9 cellular contexts compared by ENCODE assay signal in the genomic region with DNA sequence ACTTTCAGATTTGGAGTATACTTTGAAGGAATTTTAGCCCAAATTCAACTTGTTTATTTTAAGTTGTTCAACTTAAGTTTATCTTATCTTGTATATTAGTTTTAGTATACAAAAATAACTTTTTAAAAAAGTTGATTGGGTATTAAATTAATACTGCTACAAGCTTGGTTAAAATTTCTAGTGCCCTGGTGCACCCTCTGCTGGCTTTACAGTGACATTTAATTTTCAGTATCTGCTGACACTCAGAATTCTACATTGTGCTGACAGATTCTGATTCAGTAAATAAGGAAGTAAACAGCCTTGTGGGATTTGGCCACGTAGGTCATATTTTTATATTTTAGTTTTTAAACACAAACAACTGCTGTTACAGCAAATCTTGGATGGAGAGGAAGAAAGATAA. TPM values are rescaled to one million over a fixed set of nuclear protein-coding genes. Genes with fewer than 3 reads are reported as not detected.
DNase-seq lines count a peak whose midpoint lies in the region; ATAC-seq and TF ChIP-seq lines count a peak whose summit lies in the region.
"Had no signal": no experiment of that assay in that cellular context is flagged by ENCODE, and none has a peak within 500 bp of the region (broad histone marks: within the 10 kb centered on the region; RNA-seq: fewer than 3 reads in every experiment).

No MANE protein-coding gene starts in this region.

- H3K36me3 Mint-ChIP-seq in T-cell, result peaks cover 4% of the 10 kb centered on the region

- POLR2A ChIA-PET in BJ (lab: Charles Lee), result no interaction called here
- POLR2A ChIA-PET in HEK293 (lab: Yijun Ruan, JAX), result no interaction called here
- POLR2A ChIA-PET in T-cell (lab: Charles Lee), result no interaction called here

- intact Hi-C loops in thyroid gland (cut with DNase I), result no loop called here

- no peak overlapping the region for H3K27ac Mint-ChIP-seq in T-cell

- DNase-seq in BJ (ENCODE audit: low read depth) (no peak), T-cell (no peak), foreskin keratinocyte (peak in 1 of 2 donors; percentile 4), thyroid gland (peak; percentile 15 to 20), NCI-H146 treated with DMSO at 0.1 percent for 48 hours (lab: John Stamatoyannopoulos, UW; ENCODE audit: unreplicated experiment) (no peak)

- CTCF ChIA-PET in BJ (lab: Yijun Ruan, JAX) (interaction anchor here (1.0 to 2.8 kb wide), 7 partner anchors 36 to 798 kb away, joined by 3 to 19 read pairs (median 4); no protein-coding TSS in a partner anchor), HEK293 (lab: Yijun Ruan, JAX) (interaction anchor here (0.6 to 4.4 kb wide), 23 partner anchors 9 to 1155 kb away, joined by 3 to 38 read pairs (median 6); a partner anchor contains a TSS), T-cell (lab: Charles Lee) (interaction anchor here (0.7 to 1.5 kb wide), 4 partner anchors 9 to 163 kb away, joined by 3 to 5 read pairs (median 4); no protein-coding TSS in a partner anchor)

- H3K27me3 Mint-ChIP-seq in T-cell, result peaks cover 9 to 49% of the 10 kb centered on the region in 2 donors

- ATAC-seq in T-cell (replicated peaks in 1 of 4), result no peak
- ATAC-seq in foreskin keratinocyte, result no peak
- no peak for ATAC-seq in HG02870 (IDR thresholded peaks at IDR 0.05; ENCODE audit: unreplicated experiment)
- no peak for ATAC-seq in HG03108 (IDR thresholded peaks at IDR 0.05; ENCODE audit: unreplicated experiment)

- TF ChIP-seq CTCF in BJ (IDR thresholded peaks at IDR 0.05; ENCODE audit: insufficient read depth, low read depth, low read length), result peak; percentile 28; the same call in 1 of the 2 replicates
- peak; percentile 13; the same call in 1 of the 2 replicates for TF ChIP-seq CTCF in HEK293 (tag by site-specific recombination; IDR thresholded peaks at IDR 0.05)
- peak; percentile 63 for TF ChIP-seq CTCF in foreskin keratinocyte (conservative IDR thresholded peaks at IDR 0.05)
- peak in 5 of 6 experiments; percentile 22 to 62 (median 48) for TF ChIP-seq CTCF in thyroid gland (IDR thresholded peaks at IDR 0.05)

- peak overlapping the region in 2 of 3 donors; percentile 17 to 43 for H3K4me3 Mint-ChIP-seq in T-cell

- H3K4me3 ChIP-seq in BJ (ENCODE audit: low read depth, low read length) (no peak overlapping the region), HEK293 (ENCODE audit: low read depth, low read length) (no peak overlapping the region), thyroid gland (replicated peaks in 1 of 3) (no peak overlapping the region)

- H3K4me1 ChIP-seq in HEK293 (ENCODE audit: control insufficient read depth, insufficient read depth, low read length) (peaks cover 3% of the 10 kb centered on the region; the same call in 1 of the 2 replicates), foreskin keratinocyte (no peaks in the 10 kb centered on the region), thyroid gland (no peaks in the 10 kb centered on the region)

- H3K36me3 ChIP-seq in BJ (ENCODE audit: control insufficient read depth, insufficient read depth, low read length) (no peaks in the 10 kb centered on the region), HEK293 (ENCODE audit: control insufficient read depth in 2 of 2, insufficient read depth in 1 of 2, low read length in 2 of 2) (no peaks in the 10 kb centered on the region), thyroid gland (no peaks in the 10 kb centered on the region)

- WGBS in thyroid gland, 2 donors, result 0% methylated on average over 1 of the region's 1 CpG

- H3K9me3 ChIP-seq in HEK293 (ENCODE audit: control insufficient read depth, insufficient read depth, low read depth, low read length) (peaks cover 5% of the 10 kb centered on the region), thyroid gland (no peaks in the 10 kb centered on the region)

- H3K27me3 ChIP-seq in BJ (ENCODE audit: control insufficient read depth, insufficient read depth, low read length), result peaks cover 6% of the 10 kb centered on the region
- no peaks in the 10 kb centered on the region for H3K27me3 ChIP-seq in foreskin keratinocyte
- no peaks in the 10 kb centered on the region for H3K27me3 ChIP-seq in thyroid gland

- peaks cover 7 to 36% (median 16%) of the 10 kb centered on the region in 3 donors for H3K4me1 Mint-ChIP-seq in T-cell

- H3K9me3 Mint-ChIP-seq in T-cell, result peaks cover 0 to under 1% (median 0%) of the 10 kb centered on the region in 3 donors

- TF ChIP-seq POLR2A in thyroid gland (IDR thresholded peaks at IDR 0.05), result no peak

- H3K27ac ChIP-seq in HEK293 (ENCODE audit: extremely low read depth, low read depth, low read length) (no peak overlapping the region), foreskin keratinocyte (no peak overlapping the region), thyroid gland (no peak overlapping the region)
- H3K27ac ChIP-seq: epithelial cell of prostate had no signal

TF ChIP-seq in HEK293, 187 proteins besides CTCF, POLR2A, EP300 and RAD21:
- no peak for TF ChIP-seq GLI2 (tag by site-specific recombination; IDR thresholded peaks at IDR 0.05; ENCODE audit: borderline replicate concordance, low read depth)
- no peak for TF ChIP-seq MEIS1 (CRISPR knock-in tag; IDR thresholded peaks at IDR 0.05; ENCODE audit: borderline replicate concordance)

RNA-seq across cellular contexts. Expression of a gene that starts 2.9 kb away (rescaled TPM):
- polyA plus RNA-seq in BJ (2011; rRNA removed), result 0.06 and 0.09 TPM in 2 replicates
- polyA minus RNA-seq in BJ (2011; rRNA and poly(A)+ RNA removed), result 0.15 and 0.19 TPM in 2 replicates
- total RNA-seq in T-cell, result 10 to 100 TPM in 1 of 5 donors, 1 to 10 TPM in 4; 5.0 to 12.1 (median 8.2) TPM
- 1.1 and 1.4 TPM in 2 replicates for total RNA-seq in foreskin keratinocyte
- 0.54 and 0.63 TPM in 2 replicates for polyA plus RNA-seq in foreskin keratinocyte
- 10 to 100 TPM in 3 of 4 donors, 1 to 10 TPM in 1; 6.2 to 27.0 (median 14.2) TPM for total RNA-seq in thyroid gland

Comparison
In these comparisons a context has a peak if more than half of its experiments do, and no peak if none do; other contexts are left out.
1. DNase-seq: peak in thyroid gland (2 of 2); none in BJ (single experiment), T-cell (0 of 34) and NCI-H146 treated with DMSO at 0.1 percent for 48 hours (single experiment).
2. CTCF ChIP-seq: peak in every context shown above with its lines; median percentile 63 in foreskin keratinocyte; 48 in thyroid gland; 28 in BJ; 13 in HEK293.